ENCODE assay signal across 8 cellular contexts in the genomic region with DNA sequence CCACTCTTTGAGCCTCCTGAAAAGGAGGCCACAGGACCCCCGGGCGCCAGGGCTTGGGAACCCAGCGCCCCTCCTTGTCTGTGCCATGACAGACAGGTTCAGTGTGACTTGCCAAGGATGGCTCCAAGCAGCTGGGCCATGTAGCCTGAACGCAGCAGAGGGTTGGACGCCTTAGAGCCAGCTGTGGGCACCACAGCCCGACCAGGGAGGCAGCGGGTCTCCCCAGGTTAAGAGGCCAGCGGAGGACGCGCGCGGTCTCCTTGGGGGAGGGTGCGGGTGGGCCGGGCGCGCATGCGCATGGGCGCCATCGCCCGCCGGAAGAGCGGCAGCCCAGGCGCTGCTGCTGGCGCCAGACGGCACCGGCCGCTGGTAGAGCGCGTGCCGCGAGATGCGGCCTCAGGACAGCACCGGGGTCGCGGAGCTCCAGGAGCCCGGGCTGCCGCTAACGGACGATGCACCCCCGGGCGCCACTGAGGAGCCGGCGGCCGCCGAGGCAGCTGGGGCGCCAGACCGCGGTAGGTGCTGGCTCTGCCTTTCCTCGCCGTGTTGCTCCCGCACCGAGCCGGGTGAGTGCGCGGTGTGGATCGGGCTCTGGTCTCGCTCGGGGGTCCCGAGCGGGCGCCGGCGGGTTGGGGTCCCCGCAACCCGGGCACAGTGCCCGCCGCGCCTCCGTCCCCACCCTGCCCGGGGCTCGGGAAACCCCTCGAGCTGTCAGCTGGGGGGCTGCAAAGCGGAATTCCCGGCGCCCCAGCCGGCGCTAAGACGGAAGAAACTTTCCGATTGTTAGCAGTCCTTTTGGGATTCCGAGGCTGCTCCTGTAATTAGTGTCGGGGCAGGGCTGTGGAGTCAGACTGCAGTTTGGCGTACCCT. TPM values are rescaled to one million over a fixed set of nuclear protein-coding genes. Genes with fewer than 3 reads are reported as not detected.
DNase-seq lines count a peak whose midpoint lies in the region; ATAC-seq and TF ChIP-seq lines count a peak whose summit lies in the region.

Gene SLC35G1 (plus strand): TSS at position 333 of the 870 bp plus-strand sequence. CDS start 56 bp downstream, at position 389.

- H3K79me2 ChIP-seq in PC-9 (ENCODE audit: low read depth) = no peaks in the 10 kb centered on the region

- H4K20me1 ChIP-seq in PC-9 (ENCODE audit: insufficient read depth) = no peaks in the 10 kb centered on the region

- DNase-seq in D341Med (ENCODE audit: low spot score) (peak; percentile 94), GM20000 (ENCODE audit: low spot score) (peak; percentile 95), HPDE6-E6E7 (ENCODE audit: extremely low spot score) (peak; percentile 78), PC-9 (peak; percentile 43 to 45), fibroblast of peridontal ligament (ENCODE audit: extremely low read depth) (peak; percentile 47)
- DNase-seq in activated T-cell treated with anti-CD3 and anti-CD28 coated beads, Interleukin-2, amount 50 U/mL, for 72 hours = peak; percentile 70 to 77
- peak; percentile 62 for DNase-seq in natural killer cell treated with Interleukin-12 subunit alpha and Interleukin-12 subunit beta and Interleukin-15 and Interleukin-18, amount 100 ng/mL, for 72 hours (ENCODE audit: low spot score)
- peak; percentile 59 for DNase-seq in stimulated activated naive CD4-positive, alpha-beta T cell treated with Interleukin-2 at 50 U/mL for 16 hours (lab: John Stamatoyannopoulos, UW)

- peaks cover 2 to 3% of the 10 kb centered on the region in 2 donors for H3K36me3 Mint-ChIP-seq in activated T-cell treated with anti-CD3 and anti-CD28 coated beads, Interleukin-2, amount 50 U/mL, for 72 hours (ENCODE audit: insufficient read depth in 2 of 2)
- no peaks in the 10 kb centered on the region for H3K36me3 Mint-ChIP-seq in natural killer cell treated with Interleukin-12 subunit alpha and Interleukin-12 subunit beta and Interleukin-15 and Interleukin-18, amount 100 ng/mL, for 72 hours

- peak within 1 kb of the TSS; percentile 87 for H3K4me2 ChIP-seq in PC-9

- no TSS peak for BruUV-seq in PC-9 (replicated peaks; lab: Mats Ljungman, UMichigan)

- intact Hi-C loops in PC-9 (cut with micrococcal nuclease; ENCODE audit: unreplicated experiment) = no loop called here

- peaks cover 44% of the 10 kb centered on the region for H3K4me1 Mint-ChIP-seq in activated T-cell treated with anti-CD3 and anti-CD28 coated beads, Interleukin-2, amount 50 U/mL, for 72 hours (ENCODE audit: low read depth)
- peaks cover 9 to 10% of the 10 kb centered on the region in 2 donors for H3K4me1 Mint-ChIP-seq in natural killer cell treated with Interleukin-12 subunit alpha and Interleukin-12 subunit beta and Interleukin-15 and Interleukin-18, amount 100 ng/mL, for 72 hours (ENCODE audit: low read depth in 2 of 2)

- H3F3A ChIP-seq in PC-9 (ENCODE audit: insufficient read depth, low read depth) = no peaks in the 10 kb centered on the region

- H3K27ac ChIP-seq in PC-9 = no peak within 1 kb of the TSS

- peak within 1 kb of the TSS; percentile 99 for H2AFZ ChIP-seq in PC-9

- peak; percentile 97 for ATAC-seq in activated T-cell treated with anti-CD3 and anti-CD28 coated beads, Interleukin-2, amount 50 U/mL, for 72 hours (replicated peaks in 1 of 2)
- peak; percentile 95 to 96 for ATAC-seq in natural killer cell treated with Interleukin-12 subunit alpha and Interleukin-12 subunit beta and Interleukin-15 and Interleukin-18, amount 100 ng/mL, for 72 hours

- peaks cover 6% of the 10 kb centered on the region for H3K27me3 Mint-ChIP-seq in activated T-cell treated with anti-CD3 and anti-CD28 coated beads, Interleukin-2, amount 50 U/mL, for 72 hours (ENCODE audit: low read depth)
- H3K27me3 Mint-ChIP-seq in natural killer cell treated with Interleukin-12 subunit alpha and Interleukin-12 subunit beta and Interleukin-15 and Interleukin-18, amount 100 ng/mL, for 72 hours = peaks cover 11 to 14% of the 10 kb centered on the region in 2 donors

- POLR2A ChIA-PET in PC-9 (lab: Charles Lee; ENCODE audit: unreplicated experiment) = interaction anchor here (0.6 to 0.7 kb wide), 2 partner anchors 464 to 630 kb away, joined by 3 to 18 read pairs; no protein-coding TSS in a partner anchor

- H3K9me2 ChIP-seq in PC-9 (ENCODE audit: insufficient read depth) = no peaks in the 10 kb centered on the region

- H3K27ac Mint-ChIP-seq in activated T-cell treated with anti-CD3 and anti-CD28 coated beads, Interleukin-2, amount 50 U/mL, for 72 hours = peak within 1 kb of the TSS; percentile 92
- peak within 1 kb of the TSS; percentile 48 to 50 for H3K27ac Mint-ChIP-seq in natural killer cell treated with Interleukin-12 subunit alpha and Interleukin-12 subunit beta and Interleukin-15 and Interleukin-18, amount 100 ng/mL, for 72 hours

- H3K9me3 Mint-ChIP-seq in activated T-cell treated with anti-CD3 and anti-CD28 coated beads, Interleukin-2, amount 50 U/mL, for 72 hours = no peaks in the 10 kb centered on the region
- no peaks in the 10 kb centered on the region for H3K9me3 Mint-ChIP-seq in natural killer cell treated with Interleukin-12 subunit alpha and Interleukin-12 subunit beta and Interleukin-15 and Interleukin-18, amount 100 ng/mL, for 72 hours

- no peaks in the 10 kb centered on the region for H3K27me3 ChIP-seq in PC-9 (ENCODE audit: insufficient read depth, low read depth)

- no peaks in the 10 kb centered on the region for H3K9me3 ChIP-seq in PC-9 (ENCODE audit: insufficient read depth, low read depth)

- H3K4me3 ChIP-seq in PC-9 = peak within 1 kb of the TSS; percentile 78

- H3K4me1 ChIP-seq in PC-9 (replicated peaks; ENCODE audit: insufficient read depth) = peaks cover 5% of the 10 kb centered on the region; the same call in 1 of the 2 replicates

- TF ChIP-seq CTCF in GM20000 (IDR thresholded peaks at IDR 0.05; ENCODE audit: extremely low read depth, missing control alignments) (no peak), PC-9 (conservative IDR thresholded peaks at IDR 0.05) (no peak)

- no peaks in the 10 kb centered on the region for H3K36me3 ChIP-seq in PC-9 (ENCODE audit: low read depth)

- CTCF ChIA-PET in PC-9 (lab: Charles Lee) = no interaction called here

- H3K4me3 Mint-ChIP-seq in activated T-cell treated with anti-CD3 and anti-CD28 coated beads, Interleukin-2, amount 50 U/mL, for 72 hours = peak within 1 kb of the TSS; percentile 84 to 92
- H3K4me3 Mint-ChIP-seq in natural killer cell treated with Interleukin-12 subunit alpha and Interleukin-12 subunit beta and Interleukin-15 and Interleukin-18, amount 100 ng/mL, for 72 hours = peak within 1 kb of the TSS; percentile 70

RNA-seq across cellular contexts. Expression of gene SLC35G1, which starts in this region (rescaled TPM):
- 3.7 and 4.1 TPM in 2 replicates for total RNA-seq in PC-9 (2021)
- 1 to 10 TPM; 4.8 to 5.6 TPM for total RNA-seq in activated T-cell treated with anti-CD3 and anti-CD28 coated beads, Interleukin-2, amount 50 U/mL, for 72 hours
- 1 to 10 TPM; 2.0 to 3.8 TPM for total RNA-seq in natural killer cell treated with Interleukin-12 subunit alpha and Interleukin-12 subunit beta and Interleukin-15 and Interleukin-18, amount 100 ng/mL, for 72 hours

Comparison
In these comparisons a context has a peak if more than half of its experiments do, and no peak if none do; other contexts are left out.
1. DNase-seq: peak in every context shown above with its lines; median percentile 95 in GM20000; 94 in D341Med; 78 in HPDE6-E6E7; 74 in activated T-cell treated with anti-CD3 and anti-CD28 coated beads, Interleukin-2, amount 50 U/mL, for 72 hours; 62 in natural killer cell treated with Interleukin-12 subunit alpha and Interleukin-12 subunit beta and Interleukin-15 and Interleukin-18, amount 100 ng/mL, for 72 hours; 59 in stimulated activated naive CD4-positive, alpha-beta T cell treated with Interleukin-2 at 50 U/mL for 16 hours; 47 in fibroblast of peridontal ligament; 44 in PC-9.